In the genomic region with DNA sequence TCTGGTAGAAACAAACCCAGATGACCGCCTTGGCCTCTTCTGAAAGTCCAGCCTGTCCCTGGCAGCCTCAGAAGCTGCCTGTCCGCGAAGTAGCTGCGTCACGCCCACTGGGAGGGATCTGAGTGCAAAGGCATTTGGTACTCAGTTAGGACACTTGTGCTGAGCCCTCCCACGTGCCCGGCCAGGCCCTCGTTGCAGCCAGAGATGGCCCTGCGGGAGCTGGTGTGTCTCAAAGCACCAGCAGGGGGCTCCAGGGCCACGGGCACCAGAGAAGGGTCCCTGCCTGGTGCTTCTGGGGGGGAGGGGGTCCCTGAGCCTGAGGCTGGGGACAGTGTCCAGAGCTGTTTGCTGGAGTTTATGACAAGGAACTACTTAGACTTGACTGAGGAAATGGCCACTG, we compare ENCODE assay signal across 6 cellular contexts. TPM values are rescaled to one million over a fixed set of nuclear protein-coding genes. Genes with fewer than 3 reads are reported as not detected.
DNase-seq lines count a peak whose midpoint lies in the region; ATAC-seq, FAIRE-seq and TF ChIP-seq lines count a peak whose summit lies in the region.

No MANE protein-coding gene starts in this region.

- no TSS peak for BruUV-seq in HepG2 (replicated peaks; lab: Mats Ljungman, UMichigan)

- CTCF ChIA-PET in HepG2 (lab: Yijun Ruan, JAX; ENCODE audit: low intra/inter-chr PET ratio, low total read pairs): interaction anchor here (0.9 kb wide), 1 partner anchor 57 kb away, joined by 5 read pairs; no protein-coding TSS in a partner anchor

- TF ChIP-seq EP300 in HepG2 (IDR thresholded peaks at IDR 0.05; ENCODE audit: low read depth in 2 of 2, low read length in 2 of 2) (no peak), HepG2 (CRISPR knock-in tag; IDR thresholded peaks at IDR 0.05; ENCODE audit: borderline replicate concordance) (no peak)

- ATAC-seq in SK-N-SH treated with all-trans-retinoic acid at 6 μM for 48 hours: peak; percentile 41
- peak; percentile 63 for ATAC-seq in HepG2
- ATAC-seq in GM19328 (IDR thresholded peaks at IDR 0.05; ENCODE audit: unreplicated experiment): no peak

- no CpG with 5 or more reads among the region's 10 CpGs for WGBS in HepG2 (ENCODE audit: low lambda C conversion rate)

- H3K9ac ChIP-seq in HepG2 (ENCODE audit: insufficient read depth, low read depth, low read length): no peak overlapping the region

- peaks cover 11% of the 10 kb centered on the region for H4K20me1 ChIP-seq in HepG2 (ENCODE audit: insufficient read depth, low read length)

- peaks cover 5 to 30% of the 10 kb centered on the region in 2 experiments; a peak in 4 of 5 replicates for H3K36me3 ChIP-seq in HepG2 (replicated peaks in 1 of 2; ENCODE audit: control insufficient read depth in 1 of 2, insufficient read depth in 2 of 2, low read length in 2 of 2)

- peaks cover 36% of the 10 kb centered on the region for H3K4me1 ChIP-seq in HepG2 (ENCODE audit: insufficient read depth, low read length)

- POLR2A ChIA-PET in HepG2 (lab: Yijun Ruan, JAX): interaction anchor here (0.7 to 1.2 kb wide), 2 partner anchors 23 to 61 kb away, joined by 3 read pairs; no protein-coding TSS in a partner anchor

- no peaks in the 10 kb centered on the region for H3K27me3 ChIP-seq in HepG2 (ENCODE audit: control insufficient read depth in 1 of 2, insufficient read depth in 2 of 2, low read length in 2 of 2)

- in situ Hi-C loops in HepG2 (cut with HindIII; ENCODE audit: extremely low pct_ligation_motif_present, low pct_unique_long_range_greater_than_20kb): loop anchor here (5.0 kb wide), 1 partner anchor 59 kb away; no protein-coding TSS in a partner anchor

- FAIRE-seq in HepG2 (lab: Jason Lieb, UNC): no peak

- no peak for TF ChIP-seq POLR2A in HepG2 (IDR thresholded peaks at IDR 0.05; ENCODE audit: insufficient read depth in 1 of 2, low read depth in 2 of 2, low read length in 2 of 2)

- no peak overlapping the region for H3K27ac ChIP-seq in HepG2 (ENCODE audit: extremely low read length, insufficient read depth, low read length)
- no peak overlapping the region for H3K27ac ChIP-seq in caudate nucleus (ENCODE audit: low read depth, low read length)

- H2AFZ ChIP-seq in HepG2 (ENCODE audit: low read length): no peak overlapping the region

- no peak for TF ChIP-seq RAD21 in HepG2 (CRISPR knock-in tag; IDR thresholded peaks at IDR 0.05)

- H3K4me2 ChIP-seq in HepG2 (ENCODE audit: low read depth, low read length): no peak overlapping the region

- peak; percentile 63 for TF ChIP-seq CTCF in HepG2 (CRISPR knock-in tag; IDR thresholded peaks at IDR 0.05)

- DNase-seq in DMS114 treated with DMSO at 0.1 percent for 48 hours (lab: John Stamatoyannopoulos, UW; ENCODE audit: unreplicated experiment) (peak; percentile 16), HepG2 (ENCODE audit: low spot score) (peak; percentile 35), caudate nucleus (lab: John Stamatoyannopoulos, UW) (no peak)
- no peak for DNase-seq in activated CD4-positive, alpha-beta T cell treated with anti-CD3 and anti-CD28 coated beads, Interleukin-2, amount 50 U/mL, for 4 hours

- H3K4me3 ChIP-seq in HepG2 (replicated peaks in 1 of 3; ENCODE audit: insufficient read depth in 1 of 3, low read depth in 2 of 3, low read length in 3 of 3): no peak overlapping the region

- no peaks in the 10 kb centered on the region for H3K9me3 ChIP-seq in HepG2 (ENCODE audit: low read length)

- peaks cover 18% of the 10 kb centered on the region for H3K79me2 ChIP-seq in HepG2 (ENCODE audit: insufficient read depth, low read length)

- intact Hi-C loops in HepG2 (cut with micrococcal nuclease; ENCODE audit: unreplicated experiment): no loop called here

RNA-seq across cellular contexts. Expression of gene SELENOO, which starts 5.8 kb away (rescaled TPM):
- 12.5 and 19.0 TPM in 2 replicates for total RNA-seq in HepG2 (2016; rRNA removed; fragmentation: Illumina TruSeq; extraction: Trizol)
- 2.8 and 3.8 TPM in 2 replicates for total RNA-seq in HepG2 (2016; cell fraction: cytosol; rRNA removed; fragmentation: Illumina TruSeq; extraction: Trizol; ENCODE audit: low read depth)
- 9.4 and 19.8 TPM in 2 replicates for total RNA-seq in HepG2 (2016; cell fraction: insoluble cytoplasmic fraction; rRNA removed; fragmentation: Illumina TruSeq; extraction: Trizol)
- 6.0 and 7.6 TPM in 2 replicates for total RNA-seq in HepG2 (2016; cell fraction: membrane; rRNA removed; fragmentation: Illumina TruSeq; extraction: Trizol)
- 18.8 and 19.9 TPM in 2 replicates for total RNA-seq in HepG2 (2016; cell fraction: nucleus; rRNA removed; fragmentation: Illumina TruSeq; extraction: Trizol)
- 14.4 and 18.7 TPM in 2 replicates for polyA plus RNA-seq in HepG2 (2011; rRNA removed)
- polyA plus RNA-seq in HepG2 (2011; cell fraction: cytosol; rRNA removed): 10.0 and 18.1 TPM in 2 replicates
- polyA plus RNA-seq in HepG2 (2011; cell fraction: nucleus; rRNA removed): 88.6 and 104 TPM in 2 replicates
- polyA plus RNA-seq in HepG2 (2012): 10.9 and 17.7 TPM in 2 replicates
- 3.5 and 4.0 TPM in 2 replicates for polyA plus RNA-seq in HepG2 (2016; cell fraction: cytosol; fragmentation: Illumina TruSeq; extraction: Trizol; ENCODE audit: low read depth)
- 9.5 and 12.3 TPM in 2 replicates for polyA plus RNA-seq in HepG2 (2016; cell fraction: insoluble cytoplasmic fraction; fragmentation: Illumina TruSeq; extraction: Trizol; ENCODE audit: low read depth)
- 4.9 and 5.3 TPM in 2 replicates for polyA plus RNA-seq in HepG2 (2016; cell fraction: membrane; fragmentation: Illumina TruSeq; extraction: Trizol; ENCODE audit: low read depth)
- 54.2 and 57.7 TPM in 2 replicates for polyA plus RNA-seq in HepG2 (2016; cell fraction: nucleus; fragmentation: Illumina TruSeq; extraction: Trizol; ENCODE audit: insufficient read depth, low read depth)
- 9.7 and 16.7 TPM in 2 replicates for polyA minus RNA-seq in HepG2 (2011; rRNA and poly(A)+ RNA removed; ENCODE audit: low replicate concordance)
- 6.4 and 6.9 TPM in 2 replicates for polyA minus RNA-seq in HepG2 (2011; cell fraction: cytosol; rRNA and poly(A)+ RNA removed)
- polyA minus RNA-seq in HepG2 (2011; cell fraction: nucleus; rRNA and poly(A)+ RNA removed): 7.5 and 7.7 TPM in 2 replicates

RNA-seq across cellular contexts. Expression of gene TRABD, which starts 20.9 kb away (rescaled TPM):
- total RNA-seq in HepG2 (2016; rRNA removed; fragmentation: Illumina TruSeq; extraction: Trizol): 16.2 and 21.5 TPM in 2 replicates
- 8.1 and 8.5 TPM in 2 replicates for total RNA-seq in HepG2 (2016; cell fraction: cytosol; rRNA removed; fragmentation: Illumina TruSeq; extraction: Trizol; ENCODE audit: low read depth)
- total RNA-seq in HepG2 (2016; cell fraction: insoluble cytoplasmic fraction; rRNA removed; fragmentation: Illumina TruSeq; extraction: Trizol): 14.1 and 20.1 TPM in 2 replicates
- total RNA-seq in HepG2 (2016; cell fraction: membrane; rRNA removed; fragmentation: Illumina TruSeq; extraction: Trizol): 15.9 and 17.7 TPM in 2 replicates
- 12.3 and 17.7 TPM in 2 replicates for total RNA-seq in HepG2 (2016; cell fraction: nucleus; rRNA removed; fragmentation: Illumina TruSeq; extraction: Trizol)
- 28.9 and 36.8 TPM in 2 replicates for polyA plus RNA-seq in HepG2 (2011; rRNA removed)
- polyA plus RNA-seq in HepG2 (2011; cell fraction: cytosol; rRNA removed): 15.8 and 28.0 TPM in 2 replicates
- polyA plus RNA-seq in HepG2 (2011; cell fraction: nucleus; rRNA removed): 241 and 327 TPM in 2 replicates
- polyA plus RNA-seq in HepG2 (2012): 19.6 and 35.2 TPM in 2 replicates
- 10.4 and 11.2 TPM in 2 replicates for polyA plus RNA-seq in HepG2 (2016; cell fraction: cytosol; fragmentation: Illumina TruSeq; extraction: Trizol; ENCODE audit: low read depth)
- 19.9 and 22.8 TPM in 2 replicates for polyA plus RNA-seq in HepG2 (2016; cell fraction: insoluble cytoplasmic fraction; fragmentation: Illumina TruSeq; extraction: Trizol; ENCODE audit: low read depth)
- polyA plus RNA-seq in HepG2 (2016; cell fraction: membrane; fragmentation: Illumina TruSeq; extraction: Trizol; ENCODE audit: low read depth): 15.2 and 16.9 TPM in 2 replicates
- 56.6 and 60.9 TPM in 2 replicates for polyA plus RNA-seq in HepG2 (2016; cell fraction: nucleus; fragmentation: Illumina TruSeq; extraction: Trizol; ENCODE audit: insufficient read depth, low read depth)
- polyA minus RNA-seq in HepG2 (2011; rRNA and poly(A)+ RNA removed; ENCODE audit: low replicate concordance): 22.4 and 30.1 TPM in 2 replicates
- 9.7 and 11.7 TPM in 2 replicates for polyA minus RNA-seq in HepG2 (2011; cell fraction: cytosol; rRNA and poly(A)+ RNA removed)
- polyA minus RNA-seq in HepG2 (2011; cell fraction: nucleus; rRNA and poly(A)+ RNA removed): 14.4 and 18.2 TPM in 2 replicates

RNA-seq across cellular contexts. Expression of gene PANX2, which starts 36.1 kb away (rescaled TPM):
- 0.15 and 0.58 TPM in 2 replicates for total RNA-seq in HepG2 (2016; rRNA removed; fragmentation: Illumina TruSeq; extraction: Trizol)
- 0.20 and 0.35 TPM in 2 replicates for total RNA-seq in HepG2 (2016; cell fraction: cytosol; rRNA removed; fragmentation: Illumina TruSeq; extraction: Trizol; ENCODE audit: low read depth)
- total RNA-seq in HepG2 (2016; cell fraction: insoluble cytoplasmic fraction; rRNA removed; fragmentation: Illumina TruSeq; extraction: Trizol): 0.19 TPM in 2 replicates
- 1.1 and 1.4 TPM in 2 replicates for total RNA-seq in HepG2 (2016; cell fraction: membrane; rRNA removed; fragmentation: Illumina TruSeq; extraction: Trizol)
- total RNA-seq in HepG2 (2016; cell fraction: nucleus; rRNA removed; fragmentation: Illumina TruSeq; extraction: Trizol): 0.47 and 0.56 TPM in 2 replicates
- 1.1 TPM in 2 replicates for polyA plus RNA-seq in HepG2 (2011; rRNA removed)
- 0.99 and 1.7 TPM in 2 replicates for polyA plus RNA-seq in HepG2 (2011; cell fraction: cytosol; rRNA removed)
- 2.5 and 4.2 TPM in 2 replicates for polyA plus RNA-seq in HepG2 (2011; cell fraction: nucleus; rRNA removed)
- 1.6 and 3.8 TPM in 2 replicates for polyA plus RNA-seq in HepG2 (2012)
- polyA plus RNA-seq in HepG2 (2016; cell fraction: cytosol; fragmentation: Illumina TruSeq; extraction: Trizol; ENCODE audit: low read depth): 1.3 and 1.4 TPM in 2 replicates
- 1.1 and 1.4 TPM in 2 replicates for polyA plus RNA-seq in HepG2 (2016; cell fraction: insoluble cytoplasmic fraction; fragmentation: Illumina TruSeq; extraction: Trizol; ENCODE audit: low read depth)
- polyA plus RNA-seq in HepG2 (2016; cell fraction: membrane; fragmentation: Illumina TruSeq; extraction: Trizol; ENCODE audit: low read depth): 2.9 and 3.6 TPM in 2 replicates
- polyA plus RNA-seq in HepG2 (2016; cell fraction: nucleus; fragmentation: Illumina TruSeq; extraction: Trizol; ENCODE audit: insufficient read depth, low read depth): 2.0 and 2.3 TPM in 2 replicates
- polyA minus RNA-seq in HepG2 (2011; rRNA and poly(A)+ RNA removed; ENCODE audit: low replicate concordance): 0.78 and 0.84 TPM in 2 replicates
- polyA minus RNA-seq in HepG2 (2011; cell fraction: cytosol; rRNA and poly(A)+ RNA removed): 0.30 and 0.79 TPM in 2 replicates
- 0.37 and 0.39 TPM in 2 replicates for polyA minus RNA-seq in HepG2 (2011; cell fraction: nucleus; rRNA and poly(A)+ RNA removed)

RNA-seq across cellular contexts. Expression of gene TUBGCP6, which starts 38.2 kb away (rescaled TPM):
- 5.8 and 15.7 TPM in 2 replicates for total RNA-seq in HepG2 (2016; rRNA removed; fragmentation: Illumina TruSeq; extraction: Trizol)
- 3.8 and 4.4 TPM in 2 replicates for total RNA-seq in HepG2 (2016; cell fraction: cytosol; rRNA removed; fragmentation: Illumina TruSeq; extraction: Trizol; ENCODE audit: low read depth)
- total RNA-seq in HepG2 (2016; cell fraction: insoluble cytoplasmic fraction; rRNA removed; fragmentation: Illumina TruSeq; extraction: Trizol): 4.6 and 17.4 TPM in 2 replicates
- 4.6 and 5.1 TPM in 2 replicates for total RNA-seq in HepG2 (2016; cell fraction: membrane; rRNA removed; fragmentation: Illumina TruSeq; extraction: Trizol)
- total RNA-seq in HepG2 (2016; cell fraction: nucleus; rRNA removed; fragmentation: Illumina TruSeq; extraction: Trizol): 23.1 and 29.5 TPM in 2 replicates
- 14.6 and 23.7 TPM in 2 replicates for polyA plus RNA-seq in HepG2 (2011; rRNA removed)
- 2.6 and 4.8 TPM in 2 replicates for polyA plus RNA-seq in HepG2 (2011; cell fraction: cytosol; rRNA removed)
- polyA plus RNA-seq in HepG2 (2011; cell fraction: nucleus; rRNA removed): 276 and 340 TPM in 2 replicates
- 13.4 and 15.8 TPM in 2 replicates for polyA plus RNA-seq in HepG2 (2012)
- polyA plus RNA-seq in HepG2 (2016; cell fraction: cytosol; fragmentation: Illumina TruSeq; extraction: Trizol; ENCODE audit: low read depth): 0.95 and 1.2 TPM in 2 replicates
- polyA plus RNA-seq in HepG2 (2016; cell fraction: insoluble cytoplasmic fraction; fragmentation: Illumina TruSeq; extraction: Trizol; ENCODE audit: low read depth): 3.6 and 4.4 TPM in 2 replicates
- 0.86 and 2.1 TPM in 2 replicates for polyA plus RNA-seq in HepG2 (2016; cell fraction: membrane; fragmentation: Illumina TruSeq; extraction: Trizol; ENCODE audit: low read depth)
- polyA plus RNA-seq in HepG2 (2016; cell fraction: nucleus; fragmentation: Illumina TruSeq; extraction: Trizol; ENCODE audit: insufficient read depth, low read depth): 62.8 and 72.9 TPM in 2 replicates
- polyA minus RNA-seq in HepG2 (2011; rRNA and poly(A)+ RNA removed; ENCODE audit: low replicate concordance): 11.6 and 16.8 TPM in 2 replicates
- 2.7 and 4.0 TPM in 2 replicates for polyA minus RNA-seq in HepG2 (2011; cell fraction: cytosol; rRNA and poly(A)+ RNA removed)
- 32.9 and 40.9 TPM in 2 replicates for polyA minus RNA-seq in HepG2 (2011; cell fraction: nucleus; rRNA and poly(A)+ RNA removed)

RNA-seq across cellular contexts. Expression of gene HDAC10, which starts 44.5 kb away (rescaled TPM):
- 4.0 and 13.9 TPM in 2 replicates for total RNA-seq in HepG2 (2016; rRNA removed; fragmentation: Illumina TruSeq; extraction: Trizol)
- total RNA-seq in HepG2 (2016; cell fraction: cytosol; rRNA removed; fragmentation: Illumina TruSeq; extraction: Trizol; ENCODE audit: low read depth): 7.1 and 8.7 TPM in 2 replicates
- total RNA-seq in HepG2 (2016; cell fraction: insoluble cytoplasmic fraction; rRNA removed; fragmentation: Illumina TruSeq; extraction: Trizol): 4.1 and 13.9 TPM in 2 replicates
- total RNA-seq in HepG2 (2016; cell fraction: membrane; rRNA removed; fragmentation: Illumina TruSeq; extraction: Trizol): 4.4 and 4.6 TPM in 2 replicates
- total RNA-seq in HepG2 (2016; cell fraction: nucleus; rRNA removed; fragmentation: Illumina TruSeq; extraction: Trizol): 23.1 and 23.7 TPM in 2 replicates
- polyA plus RNA-seq in HepG2 (2011; rRNA removed): 14.9 and 19.7 TPM in 2 replicates
- 1.8 and 3.9 TPM in 2 replicates for polyA plus RNA-seq in HepG2 (2011; cell fraction: cytosol; rRNA removed)
- polyA plus RNA-seq in HepG2 (2011; cell fraction: nucleus; rRNA removed): 257 and 366 TPM in 2 replicates
- polyA plus RNA-seq in HepG2 (2012): 15.0 and 23.8 TPM in 2 replicates
- 0.86 TPM in 2 replicates for polyA plus RNA-seq in HepG2 (2016; cell fraction: cytosol; fragmentation: Illumina TruSeq; extraction: Trizol; ENCODE audit: low read depth)
- 3.2 and 5.7 TPM in 2 replicates for polyA plus RNA-seq in HepG2 (2016; cell fraction: insoluble cytoplasmic fraction; fragmentation: Illumina TruSeq; extraction: Trizol; ENCODE audit: low read depth)
- 2.1 TPM in 2 replicates for polyA plus RNA-seq in HepG2 (2016; cell fraction: membrane; fragmentation: Illumina TruSeq; extraction: Trizol; ENCODE audit: low read depth)
- 72.4 and 82.8 TPM in 2 replicates for polyA plus RNA-seq in HepG2 (2016; cell fraction: nucleus; fragmentation: Illumina TruSeq; extraction: Trizol; ENCODE audit: insufficient read depth, low read depth)
- polyA minus RNA-seq in HepG2 (2011; rRNA and poly(A)+ RNA removed; ENCODE audit: low replicate concordance): 7.7 and 20.9 TPM in 2 replicates
- 3.9 and 4.2 TPM in 2 replicates for polyA minus RNA-seq in HepG2 (2011; cell fraction: cytosol; rRNA and poly(A)+ RNA removed)
- polyA minus RNA-seq in HepG2 (2011; cell fraction: nucleus; rRNA and poly(A)+ RNA removed): 34.9 and 37.9 TPM in 2 replicates

Comparison
In these comparisons a context has a peak if more than half of its experiments do, and no peak if none do; other contexts are left out.
1. DNase-seq: peak in DMS114 treated with DMSO at 0.1 percent for 48 hours (single experiment) and HepG2 (single experiment); none in caudate nucleus (0 of 61) and activated CD4-positive, alpha-beta T cell treated with anti-CD3 and anti-CD28 coated beads, Interleukin-2, amount 50 U/mL, for 4 hours (0 of 2).